1 cellular context compared by ENCODE assay signal in the genomic region with DNA sequence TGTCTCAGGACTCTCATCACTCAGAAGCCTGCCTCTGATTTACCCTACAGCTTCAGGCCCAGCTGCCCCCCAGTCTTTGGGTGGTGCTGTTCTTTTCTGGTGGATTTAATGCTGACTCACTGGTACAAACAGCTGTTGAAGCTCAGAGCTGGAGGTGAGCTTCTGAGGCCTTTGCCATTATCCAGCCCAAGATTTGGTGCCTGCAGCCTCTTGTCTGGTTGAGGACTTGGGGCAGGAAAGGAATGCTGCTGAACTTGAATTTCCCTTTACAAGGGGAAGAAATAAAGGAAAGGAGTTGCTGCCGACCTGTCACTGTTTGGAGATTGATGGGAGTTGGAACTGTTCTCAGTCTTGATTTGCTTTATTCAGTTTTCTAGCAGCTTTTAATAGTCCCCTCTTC.
TF ChIP-seq lines count a peak whose summit lies in the region.

No MANE protein-coding gene starts in this region.

TF ChIP-seq in HCT116, 20 proteins besides CTCF, POLR2A, EP300 and RAD21 (continued from another document):
- no peak for TF ChIP-seq ZBTB33 (IDR thresholded peaks at IDR 0.05; ENCODE audit: extremely low read depth, insufficient replicate concordance, low read length)
- no peak for TF ChIP-seq POLR2AphosphoS5 (IDR thresholded peaks at IDR 0.05; ENCODE audit: low read depth, low read length)
- TF ChIP-seq ELF1 (IDR thresholded peaks at IDR 0.05; ENCODE audit: borderline replicate concordance, low read depth): no peak
- no peak for TF ChIP-seq CEBPB (IDR thresholded peaks at IDR 0.05; ENCODE audit: low read depth)
- TF ChIP-seq SP1 (IDR thresholded peaks at IDR 0.05; ENCODE audit: low read depth): no peak
- no peak for TF ChIP-seq MAX (IDR thresholded peaks at IDR 0.05)
- no peak for TF ChIP-seq SIN3A (IDR thresholded peaks at IDR 0.05; ENCODE audit: low read depth)
